8 cellular contexts compared by ENCODE assay signal in genomic region chr2:68158134-68158447, GRCh38. TPM values are rescaled to one million over a fixed set of nuclear protein-coding genes. Genes with fewer than 3 reads are reported as not detected.
DNase-seq lines count a peak whose midpoint lies in the region; ATAC-seq and TF ChIP-seq lines count a peak whose summit lies in the region.

No MANE protein-coding gene starts in this region.

- intact Hi-C loops in colonic mucosa (cut with DNase I): no loop called here
- intact Hi-C loops in natural killer cell (cut with micrococcal nuclease): no loop called here

- DNase-seq in AG10803 (ENCODE audit: low read depth) (no peak), colonic mucosa (no peak), natural killer cell (no peak), NCI-H748 treated with DMSO at 0.1 percent for 48 hours (lab: John Stamatoyannopoulos, UW) (no peak), kidney tubule cell (ENCODE audit: low spot score) (no peak)
- no peak for DNase-seq in Jurkat, Clone E6-1 (ENCODE audit: low read depth, low spot score)
- DNase-seq in activated CD4-positive, CD25-positive, alpha-beta regulatory T cell (lab: John Stamatoyannopoulos, UW): no peak

- peak overlapping the region; percentile 92 for H3K4me3 ChIP-seq in AG10803 (ENCODE audit: low read length)
- H3K4me3 ChIP-seq in Jurkat, Clone E6-1 (ENCODE audit: low read length): peak overlapping the region; percentile 90
- peak overlapping the region; percentile 99 for H3K4me3 ChIP-seq in colonic mucosa

- peaks cover 6% of the 10 kb centered on the region for H3K4me1 ChIP-seq in colonic mucosa

- H3K4me1 Mint-ChIP-seq in natural killer cell: peaks cover 33 to 34% of the 10 kb centered on the region in 2 donors

- no peaks in the 10 kb centered on the region for H3K27me3 ChIP-seq in colonic mucosa

- no peaks in the 10 kb centered on the region for H3K27me3 Mint-ChIP-seq in natural killer cell (ENCODE audit: low read depth in 2 of 2)

- peak overlapping the region; percentile 85 for H3K27ac ChIP-seq in colonic mucosa

- peak overlapping the region; percentile 100 for H3K4me3 Mint-ChIP-seq in natural killer cell

- ATAC-seq in natural killer cell (no peak), HG03108 (IDR thresholded peaks at IDR 0.05; ENCODE audit: unreplicated experiment) (no peak)

- H3K27ac Mint-ChIP-seq in natural killer cell: peak overlapping the region; percentile 96 to 100

- peak overlapping the region; percentile 77 to 88 for H3K9ac ChIP-seq in colonic mucosa (ENCODE audit: low read depth in 2 of 2, low read length in 2 of 2)

- H3K36me3 Mint-ChIP-seq in natural killer cell: peaks cover 9% of the 10 kb centered on the region

- no peaks in the 10 kb centered on the region for H3K9me3 ChIP-seq in colonic mucosa

- H3K9me3 Mint-ChIP-seq in natural killer cell: no peaks in the 10 kb centered on the region

- TF ChIP-seq CTCF in AG10803 (conservative IDR thresholded peaks at IDR 0.05; ENCODE audit: low read length): no peak
- no peak for TF ChIP-seq CTCF in colonic mucosa (IDR thresholded peaks at IDR 0.05)
- TF ChIP-seq CTCF in natural killer cell (IDR thresholded peaks at IDR 0.05): no peak

- H3K36me3 ChIP-seq in colonic mucosa: no peaks in the 10 kb centered on the region

RNA-seq across cellular contexts. Expression of gene PNO1, which starts 0.4 kb away (rescaled TPM):
- 40.5 TPM for polyA plus RNA-seq in Jurkat, Clone E6-1 (2012; ENCODE audit: insufficient read depth, insufficient read length)
- total RNA-seq in colonic mucosa (1 to 10 TPM; 6.0 to 9.9 TPM), natural killer cell (10 to 100 TPM; 19.4 to 25.1 (median 25.0) TPM)
